20 cellular contexts compared by ENCODE assay signal in the genomic region with DNA sequence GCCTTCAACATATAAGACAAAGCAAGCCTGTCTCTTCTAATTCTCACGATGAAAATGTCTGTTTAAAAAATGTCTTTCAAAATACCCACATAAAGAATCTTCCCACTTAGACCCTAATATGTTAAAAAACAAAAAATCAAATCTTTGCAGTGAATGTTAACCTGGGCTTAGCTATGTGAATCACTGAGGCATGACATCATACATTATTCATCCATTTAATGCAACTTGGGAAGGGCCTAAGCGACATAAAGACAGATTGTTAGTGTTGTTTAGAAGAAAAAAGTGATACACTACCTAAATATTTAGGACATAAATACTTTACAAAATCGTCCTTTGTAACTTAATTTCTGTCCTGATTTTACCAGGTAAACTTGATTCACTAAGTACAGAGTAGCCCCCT.
"Had no signal": no experiment of that assay in that cellular context is flagged by ENCODE, and none has a peak within 500 bp of the region (broad histone marks: within the 10 kb centered on the region; RNA-seq: fewer than 3 reads in every experiment).

No MANE protein-coding gene starts in this region.

- H3K9me3 Mint-ChIP-seq: activated CD8-positive, alpha-beta T cell treated with anti-CD3 and anti-CD28 coated beads for 36 hours; activated naive CD8-positive, alpha-beta T cell treated with anti-CD3 and anti-CD28 coated beads for 36 hours; activated T-cell treated with anti-CD3 and anti-CD28 coated beads, Interleukin-2, amount 50 U/mL, for 72 hours; natural killer cell treated with Interleukin-12 subunit alpha and Interleukin-12 subunit beta and Interleukin-15 and Interleukin-18, amount 100 ng/mL, for 72 hours; stimulated activated naive CD8-positive, alpha-beta T cell treated with anti-CD3 and anti-CD28 coated beads, Interleukin-15, Interleukin-2, amounts not matched to agents 100 ng/mL and 50 ng/mL, for 24 hours had no signal

- H3K9me3 ChIP-seq: upper lobe of left lung had no signal

- H3K27me3 ChIP-seq: upper lobe of left lung had no signal

- H3K27me3 Mint-ChIP-seq: activated CD4-positive, alpha-beta T cell treated with anti-CD3 and anti-CD28 coated beads for 36 hours; activated naive CD8-positive, alpha-beta T cell treated with anti-CD3 and anti-CD28 coated beads for 36 hours; memory B cell; stimulated activated naive CD8-positive, alpha-beta T cell treated with anti-CD3 and anti-CD28 coated beads, Interleukin-15, Interleukin-2, amounts not matched to agents 100 ng/mL and 50 ng/mL, for 24 hours had no signal

- H3K27ac Mint-ChIP-seq: activated CD4-positive, alpha-beta T cell treated with anti-CD3 and anti-CD28 coated beads for 36 hours; activated CD8-positive, alpha-beta T cell treated with anti-CD3 and anti-CD28 coated beads for 36 hours; activated naive CD8-positive, alpha-beta T cell treated with anti-CD3 and anti-CD28 coated beads for 36 hours; activated T-cell treated with anti-CD3 and anti-CD28 coated beads, Interleukin-2, amount 50 U/mL, for 72 hours; immature natural killer cell; memory B cell; natural killer cell treated with Interleukin-12 subunit alpha and Interleukin-12 subunit beta and Interleukin-15 and Interleukin-18, amount 100 ng/mL, for 72 hours; stimulated activated naive CD8-positive, alpha-beta T cell treated with anti-CD3 and anti-CD28 coated beads, Interleukin-15, Interleukin-2, amounts not matched to agents 100 ng/mL and 50 ng/mL, for 24 hours had no signal

- H3K4me3 ChIP-seq: upper lobe of left lung had no signal

- ATAC-seq: activated CD4-positive, alpha-beta T cell treated with anti-CD3 and anti-CD28 coated beads for 36 hours; activated CD8-positive, alpha-beta T cell treated with anti-CD3 and anti-CD28 coated beads for 36 hours; activated T-cell treated with anti-CD3 and anti-CD28 coated beads, Interleukin-2, amount 50 U/mL, for 72 hours; left lobe of liver; natural killer cell treated with Interleukin-12 subunit alpha and Interleukin-12 subunit beta and Interleukin-15 and Interleukin-18, amount 100 ng/mL, for 72 hours had no signal

- H3K36me3 ChIP-seq: upper lobe of left lung had no signal

- DNase-seq: activated CD4-positive, alpha-beta T cell treated with anti-CD3 and anti-CD28 coated beads for 36 hours; activated CD8-positive, alpha-beta memory T cell treated with anti-CD3 and anti-CD28 coated beads, Interleukin-2, amount 50 U/mL, for 4 hours; activated CD8-positive, alpha-beta T cell treated with anti-CD3 and anti-CD28 coated beads for 36 hours; activated gamma-delta T cell treated with Interleukin-2 at 50 U/mL for 16 hours; activated naive CD8-positive, alpha-beta T cell treated with anti-CD3 and anti-CD28 coated beads for 36 hours; activated T-cell treated with anti-CD3 and anti-CD28 coated beads, Interleukin-2, amount 50 U/mL, for 72 hours; aorta; central memory CD4-positive, alpha-beta T cell; cortex of kidney; effector CD8-positive, alpha-beta T cell; glutamatergic neuron; immature natural killer cell; stimulated activated CD4-positive, alpha-beta T cell treated with anti-CD3 and anti-CD28 coated beads, Interleukin-4, amount 100 ng/mL, for 24 hours; T1000; upper lobe of left lung had no signal

- H3K4me3 Mint-ChIP-seq: activated CD4-positive, alpha-beta T cell treated with anti-CD3 and anti-CD28 coated beads for 36 hours; activated CD8-positive, alpha-beta T cell treated with anti-CD3 and anti-CD28 coated beads for 36 hours; activated naive CD8-positive, alpha-beta T cell treated with anti-CD3 and anti-CD28 coated beads for 36 hours; activated T-cell treated with anti-CD3 and anti-CD28 coated beads, Interleukin-2, amount 50 U/mL, for 72 hours; immature natural killer cell; memory B cell; natural killer cell treated with Interleukin-12 subunit alpha and Interleukin-12 subunit beta and Interleukin-15 and Interleukin-18, amount 100 ng/mL, for 72 hours; stimulated activated naive CD8-positive, alpha-beta T cell treated with anti-CD3 and anti-CD28 coated beads, Interleukin-15, Interleukin-2, amounts not matched to agents 100 ng/mL and 50 ng/mL, for 24 hours had no signal

- H3K4me1 Mint-ChIP-seq: activated CD4-positive, alpha-beta T cell treated with anti-CD3 and anti-CD28 coated beads for 36 hours; activated naive CD8-positive, alpha-beta T cell treated with anti-CD3 and anti-CD28 coated beads for 36 hours; immature natural killer cell; memory B cell had no signal

- H3K36me3 Mint-ChIP-seq: activated naive CD8-positive, alpha-beta T cell treated with anti-CD3 and anti-CD28 coated beads for 36 hours; immature natural killer cell; memory B cell; natural killer cell treated with Interleukin-12 subunit alpha and Interleukin-12 subunit beta and Interleukin-15 and Interleukin-18, amount 100 ng/mL, for 72 hours had no signal

- H3K27ac ChIP-seq: upper lobe of left lung, VCaP had no signal

- H3K4me1 ChIP-seq: upper lobe of left lung had no signal
